22 cellular contexts compared by ENCODE assay signal in genomic region chr11:67052891-67053290, GRCh38. TPM values are rescaled to one million over a fixed set of nuclear protein-coding genes. Genes with fewer than 3 reads are reported as not detected.
"Had no signal": no experiment of that assay in that cellular context is flagged by ENCODE, and none has a peak within 500 bp of the region (broad histone marks: within the 10 kb centered on the region; RNA-seq: fewer than 3 reads in every experiment).

No MANE protein-coding gene starts in this region.

- H3K36me3 ChIP-seq: esophagus muscularis mucosa, gastroesophageal sphincter, left ventricle myocardium inferior, sigmoid colon had no signal

- DNase-seq: effector memory CD8-positive, alpha-beta T cell; foreskin fibroblast; glutamatergic neuron; islet precursor cell; left ventricle myocardium inferior; mesendoderm; naive thymus-derived CD4-positive, alpha-beta T cell; nephron progenitor cell; posterior cingulate gyrus; sigmoid colon; stimulated activated CD4-positive, alpha-beta T cell treated with anti-CD3 and anti-CD28 coated beads, Interleukin-2, amount 100 ng/mL, for 24 hours; stimulated activated CD4-positive, alpha-beta T cell treated with anti-CD3 and anti-CD28 coated beads, Interleukin-4, amount 100 ng/mL, for 4 hours; stimulated activated naive B cell treated with anti-CD40 and anti-IgM and Interleukin-4, amounts not matched to agents 10 μg/mL and 1 μg/mL and 100 μg/mL, for 72 hours; stimulated activated naive CD8-positive, alpha-beta T cell treated with anti-CD3 and anti-CD28 coated beads, Interleukin-15, amount 100 ng/mL, for 72 hours; testis; trophoblast cell had no signal

- ATAC-seq: effector memory CD8-positive, alpha-beta T cell; gastroesophageal sphincter; naive thymus-derived CD4-positive, alpha-beta T cell; stimulated activated naive B cell treated with anti-CD40 and anti-IgM and Interleukin-4, amounts not matched to agents 10 μg/mL and 1 μg/mL and 100 μg/mL, for 72 hours; stimulated activated naive CD8-positive, alpha-beta T cell treated with anti-CD3 and anti-CD28 coated beads, Interleukin-15, amount 100 ng/mL, for 72 hours had no signal

- H3K27me3 ChIP-seq: gastroesophageal sphincter, testis had no signal

- H3K4me3 ChIP-seq: esophagus muscularis mucosa, gastroesophageal sphincter, left ventricle myocardium inferior, lung, sigmoid colon, skin epidermis, testis had no signal

- H3K27ac ChIP-seq: epithelial cell of prostate, esophagus muscularis mucosa, gastroesophageal sphincter, left ventricle myocardium inferior, sigmoid colon, testis had no signal

- H3K9me3 ChIP-seq: esophagus muscularis mucosa, gastroesophageal sphincter, left ventricle myocardium inferior, sigmoid colon, testis had no signal

RNA-seq across cellular contexts. Expression of gene SYT12, which starts 30.0 kb away (rescaled TPM):
- total RNA-seq: naive thymus-derived CD4-positive, alpha-beta T cell; pulmonary artery endothelial cell; sigmoid colon had no signal
- polyA plus RNA-seq: naive thymus-derived CD4-positive, alpha-beta T cell had no signal
